6 cellular contexts compared by ENCODE assay signal in genomic region chr16:70012951-70013350, GRCh38.
DNase-seq lines count a peak whose midpoint lies in the region; ATAC-seq and TF ChIP-seq lines count a peak whose summit lies in the region.
"Not testable (repeated sequence)": the region's sequence is repeated elsewhere in the genome, so short reads cannot be mapped to it uniquely, and the experiment has no call there.

No MANE protein-coding gene starts in this region.

- H2BK120ac ChIP-seq in H9 (ENCODE audit: low read depth, low read length, poor library complexity, severe bottlenecking) = not testable (repeated sequence)

- not testable (repeated sequence) for TF ChIP-seq CTCF in GM23338 (conservative IDR thresholded peaks at IDR 0.05; ENCODE audit: low read depth in 2 of 2); H9 (conservative IDR thresholded peaks at IDR 0.05); WTC11 (IDR thresholded peaks at IDR 0.05); neural progenitor cell (IDR thresholded peaks at IDR 0.05)

- H3K9me2 ChIP-seq in GM23338 (ENCODE audit: insufficient read depth) = not testable (repeated sequence)

- not testable (repeated sequence) for H3K27me3 Mint-ChIP-seq in GM23338 (ENCODE audit: insufficient read depth, low read depth, poor library complexity); H9 (ENCODE audit: low read depth); WTC11 (ENCODE audit: low read depth); memory B cell; neural progenitor cell (ENCODE audit: insufficient read depth, low read depth)

- not testable (repeated sequence) for H3K79me1 ChIP-seq in H9 (ENCODE audit: insufficient read depth, low read depth, low read length, poor library complexity, severe bottlenecking)

- H3F3A ChIP-seq in GM23338 (replicated peaks; ENCODE audit: low read depth); neural progenitor cell (ENCODE audit: low read depth): not testable (repeated sequence)

- not testable (repeated sequence) for H2BK5ac ChIP-seq in H9 (ENCODE audit: insufficient read length, low read length)

- DNase-seq in GM23338 (ENCODE audit: low spot score) (peak; percentile 2), cerebellum (ENCODE audit: low spot score) (peak; percentile 38), neural progenitor cell (ENCODE audit: low spot score) (peak; percentile 2)
- not testable (repeated sequence) for DNase-seq in H9; WTC11 (ENCODE audit: low spot score); memory B cell (ENCODE audit: low spot score in 2 of 2)

- H2AK5ac ChIP-seq in H9 (ENCODE audit: insufficient read length, low read length) = not testable (repeated sequence)

- H3K23ac ChIP-seq in H9 (ENCODE audit: insufficient read length, low read depth, low read length) = not testable (repeated sequence)

- H3T11ph ChIP-seq in H9 (ENCODE audit: low read length) = not testable (repeated sequence)

- H3K23me2 ChIP-seq in H9 (ENCODE audit: insufficient read length, low read depth, low read length, poor library complexity, severe bottlenecking) = not testable (repeated sequence)

- H3K18ac ChIP-seq in H9 (ENCODE audit: insufficient read length, low read depth, low read length) = not testable (repeated sequence)

- not testable (repeated sequence) for H3K36me3 ChIP-seq in GM23338 (ENCODE audit: insufficient read depth); neural progenitor cell

- not testable (repeated sequence) for H3K4me3 Mint-ChIP-seq in GM23338, H9, WTC11, memory B cell, neural progenitor cell

- WGBS in H9 (ENCODE audit: extremely low coverage, insufficient read length, low lambda C conversion rate) = no CpG with 5 or more reads among the region's 11 CpGs

- not testable (repeated sequence) for H3K4me2 ChIP-seq in GM23338; H9 (ENCODE audit: insufficient read depth, insufficient read length, low read length); neural progenitor cell

- H3K27me3 ChIP-seq in GM23338 (ENCODE audit: insufficient read depth); H9 (ENCODE audit: insufficient read depth, low read length); neural progenitor cell: not testable (repeated sequence)

- not testable (repeated sequence) for H3K9ac ChIP-seq in H9 (ENCODE audit: extremely low read depth, insufficient read length, low read length); neural progenitor cell

- not testable (repeated sequence) for H2BK20ac ChIP-seq in H9 (ENCODE audit: low read depth, low read length, poor library complexity, severe bottlenecking)

- H3K27ac ChIP-seq in GM23338 (ENCODE audit: low read depth); H9 (ENCODE audit: insufficient read length, low read depth, low read length); neural progenitor cell: not testable (repeated sequence)

- not testable (repeated sequence) for H4K5ac ChIP-seq in H9 (ENCODE audit: insufficient read length, low read depth, low read length)

- H3K14ac ChIP-seq in H9 (ENCODE audit: insufficient read depth, low read length) = not testable (repeated sequence)

- ATAC-seq in GM23338 (peak; percentile 56), WTC11 (peak; percentile 46)
- ATAC-seq in memory B cell (ENCODE audit: low read depth) = not testable (repeated sequence)

- CTCF ChIA-PET in WTC11 (lab: Charles Lee) = not testable (repeated sequence)

- not testable (repeated sequence) for H3K4me1 ChIP-seq in GM23338 (ENCODE audit: insufficient read depth); H9 (ENCODE audit: insufficient read depth, low read length); neural progenitor cell

- H3K27ac Mint-ChIP-seq in GM23338, WTC11, neural progenitor cell: not testable (repeated sequence)
- H3K27ac Mint-ChIP-seq in H9 (peak overlapping the region; percentile 74 to 81 (median 74); a peak in 4 of 7 replicates), memory B cell (peak overlapping the region; percentile 11)

- H3K4ac ChIP-seq in H9 (ENCODE audit: low read depth, low read length) = not testable (repeated sequence)

- not testable (repeated sequence) for H2AFZ ChIP-seq in GM23338; H9 (ENCODE audit: low read length); neural progenitor cell (replicated peaks)

- not testable (repeated sequence) for H3K9me3 ChIP-seq in H9 (ENCODE audit: control insufficient read depth, low read depth, low read length); neural progenitor cell (ENCODE audit: low read depth)

- not testable (repeated sequence) for H4K20me1 ChIP-seq in GM23338 (replicated peaks; ENCODE audit: insufficient read depth); H9 (ENCODE audit: control insufficient read depth, insufficient read depth, insufficient read length); neural progenitor cell (ENCODE audit: low read depth)

- not testable (repeated sequence) for H2BK15ac ChIP-seq in H9 (ENCODE audit: low read depth, low read length)

- not testable (repeated sequence) for H3K4me3 ChIP-seq in GM23338, neural progenitor cell

- not testable (repeated sequence) for H4K91ac ChIP-seq in H9 (ENCODE audit: insufficient read length, low read depth, low read length)

- H3K36me3 Mint-ChIP-seq in GM23338 (ENCODE audit: low read depth) (peaks cover 25% of the 10 kb centered on the region; the same call in 2 of the 3 replicates), H9 (ENCODE audit: insufficient read depth in 1 of 3, low read depth in 3 of 3) (peaks cover 10 to 48% (median 18%) of the 10 kb centered on the region in 3 experiments; a peak in 6 of 7 replicates), WTC11 (peaks cover 16% of the 10 kb centered on the region), memory B cell (peaks cover 33% of the 10 kb centered on the region), neural progenitor cell (peaks cover 12% of the 10 kb centered on the region)

- H3K56ac ChIP-seq in H9 (ENCODE audit: insufficient read length, low read depth, low read length) = not testable (repeated sequence)

- POLR2A ChIA-PET in WTC11 (lab: Charles Lee) = not testable (repeated sequence)

- H2BK12ac ChIP-seq in H9 (ENCODE audit: insufficient read length, low read depth, low read length) = not testable (repeated sequence)

- H3K4me1 Mint-ChIP-seq in GM23338, H9, WTC11, memory B cell, neural progenitor cell: not testable (repeated sequence)

- not testable (repeated sequence) for H4K8ac ChIP-seq in H9 (replicated peaks; ENCODE audit: insufficient read length, low read depth, low read length)

- not testable (repeated sequence) for H3K79me2 ChIP-seq in GM23338 (replicated peaks; ENCODE audit: insufficient read depth); H9 (ENCODE audit: insufficient read depth, low read length); neural progenitor cell (ENCODE audit: low read depth)

- H3K9me3 Mint-ChIP-seq in GM23338, H9, WTC11, memory B cell, neural progenitor cell: not testable (repeated sequence)
